18 cellular contexts compared by ENCODE assay signal in genomic region chr11:113670149-113670829, GRCh38. TPM values are rescaled to one million over a fixed set of nuclear protein-coding genes. Genes with fewer than 3 reads are reported as not detected.
DNase-seq lines count a peak whose midpoint lies in the region; ATAC-seq, FAIRE-seq and TF ChIP-seq lines count a peak whose summit lies in the region.
"Had no signal": no experiment of that assay in that cellular context is flagged by ENCODE, and none has a peak within 500 bp of the region (broad histone marks: within the 10 kb centered on the region; RNA-seq: fewer than 3 reads in every experiment).

No MANE protein-coding gene starts in this region.

- peaks cover 16% of the 10 kb centered on the region for H3K9me3 Mint-ChIP-seq in stimulated activated effector memory CD8-positive, alpha-beta T cell treated with anti-CD3 and anti-CD28 coated beads, Interleukin-12 subunit alpha, Interleukin-12 subunit beta, amount 100 ng/mL, for 72 hours

- H3K79me2 ChIP-seq in HepG2 (ENCODE audit: insufficient read depth, low read length): no peaks in the 10 kb centered on the region
- H3K79me2 ChIP-seq in GM12878 (ENCODE audit: control insufficient read depth, insufficient read depth, low read length): no peaks in the 10 kb centered on the region
- H3K79me2 ChIP-seq in mesendoderm (ENCODE audit: control insufficient read depth, insufficient read depth, low read length): no peaks in the 10 kb centered on the region

- H3K23ac ChIP-seq in mesendoderm (ENCODE audit: low read length): no peak overlapping the region

- CTCF ChIA-PET in HepG2 (lab: Yijun Ruan, JAX; ENCODE audit: low intra/inter-chr PET ratio, low total read pairs): no interaction called here
- CTCF ChIA-PET in GM12878 (lab: Yijun Ruan, JAX): no interaction called here

- H3K4me2 ChIP-seq in HepG2 (ENCODE audit: low read depth, low read length) (no peak overlapping the region), GM12878 (ENCODE audit: control insufficient read depth, insufficient read depth) (no peak overlapping the region), mesendoderm (ENCODE audit: low read length) (no peak overlapping the region)

- no peak for TF ChIP-seq EP300 in HepG2 (IDR thresholded peaks at IDR 0.05; ENCODE audit: low read depth in 2 of 2, low read length in 2 of 2)
- no peak for TF ChIP-seq EP300 in HepG2 (CRISPR knock-in tag; IDR thresholded peaks at IDR 0.05; ENCODE audit: borderline replicate concordance)
- TF ChIP-seq EP300 in GM12878 (IDR thresholded peaks at IDR 0.05; ENCODE audit: borderline replicate concordance in 1 of 2, control insufficient read depth in 1 of 2, low read depth in 2 of 2, low read length in 2 of 2): no peak
- no peak for TF ChIP-seq EP300 in esophagus muscularis mucosa (IDR thresholded peaks at IDR 0.05)

- no peak overlapping the region for H2BK15ac ChIP-seq in mesendoderm (replicated peaks; ENCODE audit: low read depth)

- no peak overlapping the region for H3K4me3 Mint-ChIP-seq in stimulated activated effector memory CD8-positive, alpha-beta T cell treated with anti-CD3 and anti-CD28 coated beads, Interleukin-12 subunit alpha, Interleukin-12 subunit beta, amount 100 ng/mL, for 72 hours
- H3K4me3 Mint-ChIP-seq: CD8-positive, alpha-beta T cell had no signal

- H3K9ac ChIP-seq in HepG2 (ENCODE audit: insufficient read depth, low read depth, low read length) (no peak overlapping the region), GM12878 (ENCODE audit: control insufficient read depth, insufficient read depth, low read length) (no peak overlapping the region), mesendoderm (ENCODE audit: low read length) (no peak overlapping the region)

- H3K27me3 ChIP-seq in HepG2 (ENCODE audit: control insufficient read depth in 1 of 2, insufficient read depth in 2 of 2, low read length in 2 of 2): no peaks in the 10 kb centered on the region
- H3K27me3 ChIP-seq in right lobe of liver: no peaks in the 10 kb centered on the region
- H3K27me3 ChIP-seq in GM12878 (replicated peaks in 1 of 2; ENCODE audit: control insufficient read depth in 2 of 2, insufficient read depth in 2 of 2, low read length in 1 of 2): no peaks in the 10 kb centered on the region
- no peaks in the 10 kb centered on the region for H3K27me3 ChIP-seq in mesendoderm (ENCODE audit: insufficient read depth, low read length, poor library complexity)
- H3K27me3 ChIP-seq in esophagus muscularis mucosa: no peaks in the 10 kb centered on the region

- BruUV-seq in HepG2 (replicated peaks; lab: Mats Ljungman, UMichigan) (no TSS peak), GM12878 (replicated peaks; lab: Mats Ljungman, UMichigan) (no TSS peak)

- intact Hi-C loops in HepG2 (cut with micrococcal nuclease; ENCODE audit: unreplicated experiment): no loop called here
- intact Hi-C loops in right lobe of liver (cut with DNase I): no loop called here
- intact Hi-C loops in GM12878 (cut with micrococcal nuclease; ENCODE audit: unreplicated experiment): no loop called here
- intact Hi-C loops in esophagus muscularis mucosa (cut with DNase I): no loop called here

- TF ChIP-seq POLR2A in HepG2 (IDR thresholded peaks at IDR 0.05; ENCODE audit: insufficient read depth in 1 of 2, low read depth in 2 of 2, low read length in 2 of 2) (no peak), right lobe of liver (IDR thresholded peaks at IDR 0.05) (no peak), GM12878 (IDR thresholded peaks at IDR 0.05; ENCODE audit: low read depth, low read length) (no peak), esophagus muscularis mucosa (IDR thresholded peaks at IDR 0.05; ENCODE audit: low read depth) (no peak)

- peak overlapping the region; percentile 10 for H3K56ac ChIP-seq in mesendoderm (ENCODE audit: low read length)

- ATAC-seq in HepG2 (no peak), right lobe of liver (no peak), GM12878 (peak; percentile 28)
- no peak for ATAC-seq in stimulated activated effector memory CD8-positive, alpha-beta T cell treated with anti-CD3 and anti-CD28 coated beads, Interleukin-12 subunit alpha, Interleukin-12 subunit beta, amount 100 ng/mL, for 72 hours
- ATAC-seq: CD8-positive, alpha-beta T cell; HCT116 had no signal

- H3K36me3 Mint-ChIP-seq in stimulated activated effector memory CD8-positive, alpha-beta T cell treated with anti-CD3 and anti-CD28 coated beads, Interleukin-12 subunit alpha, Interleukin-12 subunit beta, amount 100 ng/mL, for 72 hours: no peaks in the 10 kb centered on the region
- H3K36me3 Mint-ChIP-seq: CD8-positive, alpha-beta T cell had no signal

- H3K27ac ChIP-seq in HepG2 (ENCODE audit: extremely low read length, insufficient read depth, low read length): no peak overlapping the region
- H3K27ac ChIP-seq in right lobe of liver: no peak overlapping the region
- no peak overlapping the region for H3K27ac ChIP-seq in GM12878 (ENCODE audit: control insufficient read depth, insufficient read depth)
- H3K27ac ChIP-seq in mesendoderm (ENCODE audit: low read depth, low read length): no peak overlapping the region
- H3K27ac ChIP-seq in esophagus muscularis mucosa (replicated peaks in 1 of 4): no peak overlapping the region
- H3K27ac ChIP-seq: 22Rv1 had no signal

- H3K4me1 ChIP-seq in HepG2 (ENCODE audit: insufficient read depth, low read length) (peaks cover 44% of the 10 kb centered on the region), right lobe of liver (no peaks in the 10 kb centered on the region), GM12878 (ENCODE audit: control insufficient read depth, insufficient read depth, low read length) (no peaks in the 10 kb centered on the region), mesendoderm (ENCODE audit: control insufficient read depth, low read depth, low read length) (peaks cover 5% of the 10 kb centered on the region), esophagus muscularis mucosa (no peaks in the 10 kb centered on the region)

- H4K8ac ChIP-seq in mesendoderm (ENCODE audit: low read depth, low read length): no peak overlapping the region

- H2AFZ ChIP-seq in HepG2 (ENCODE audit: low read length): no peak overlapping the region
- H2AFZ ChIP-seq in GM12878 (ENCODE audit: control insufficient read depth, low read depth, low read length): no peak overlapping the region

- no peak overlapping the region for H3K4me3 ChIP-seq in HepG2 (replicated peaks in 1 of 3; ENCODE audit: insufficient read depth in 1 of 3, low read depth in 2 of 3, low read length in 3 of 3)
- H3K4me3 ChIP-seq in right lobe of liver: no peak overlapping the region
- H3K4me3 ChIP-seq in GM12878: no peak overlapping the region
- H3K4me3 ChIP-seq in mesendoderm (ENCODE audit: low read length): no peak overlapping the region
- H3K4me3 ChIP-seq in esophagus muscularis mucosa: no peak overlapping the region

- H3K79me1 ChIP-seq in mesendoderm (ENCODE audit: low read length): no peaks in the 10 kb centered on the region

- peaks cover 10% of the 10 kb centered on the region for H3K4me1 Mint-ChIP-seq in stimulated activated effector memory CD8-positive, alpha-beta T cell treated with anti-CD3 and anti-CD28 coated beads, Interleukin-12 subunit alpha, Interleukin-12 subunit beta, amount 100 ng/mL, for 72 hours

- POLR2A ChIA-PET in HepG2 (lab: Yijun Ruan, JAX) (no interaction called here), GM12878 (lab: Charles Lee) (no interaction called here)

- no peak overlapping the region for H2AK5ac ChIP-seq in mesendoderm (ENCODE audit: low read length)

- FAIRE-seq in HepG2 (lab: Jason Lieb, UNC) (no peak), GM12878 (lab: Jason Lieb, UNC) (no peak)
- FAIRE-seq: RCC 7860 had no signal

- H4K5ac ChIP-seq in mesendoderm (ENCODE audit: low read length): no peak overlapping the region

- H2BK5ac ChIP-seq in mesendoderm (ENCODE audit: low read length): no peak overlapping the region

- in situ Hi-C loops in HepG2 (cut with HindIII; ENCODE audit: extremely low pct_ligation_motif_present, low pct_unique_long_range_greater_than_20kb) (no loop called here), GM12878 (cut with MboI) (no loop called here)

- H2BK120ac ChIP-seq in mesendoderm (ENCODE audit: low read depth, low read length): no peak overlapping the region

- H3K9me3 ChIP-seq in HepG2 (ENCODE audit: low read length) (no peaks in the 10 kb centered on the region), right lobe of liver (no peaks in the 10 kb centered on the region), GM12878 (replicated peaks; ENCODE audit: control insufficient read depth, insufficient read depth, low read length) (no peaks in the 10 kb centered on the region; the same call in 2 of the 3 replicates), esophagus muscularis mucosa (peaks cover 0 to 19% (median 12%) of the 10 kb centered on the region in 4 donors)

- H3K27ac Mint-ChIP-seq in stimulated activated effector memory CD8-positive, alpha-beta T cell treated with anti-CD3 and anti-CD28 coated beads, Interleukin-12 subunit alpha, Interleukin-12 subunit beta, amount 100 ng/mL, for 72 hours: no peak overlapping the region
- H3K27ac Mint-ChIP-seq: CD8-positive, alpha-beta T cell had no signal

- no peak overlapping the region for H3K4ac ChIP-seq in mesendoderm (ENCODE audit: low read depth, low read length)

- no peak for DNase-seq in HepG2 (ENCODE audit: low spot score)
- no peak for DNase-seq in right lobe of liver
- DNase-seq in GM12878 (ENCODE audit: low read depth, low spot score): no peak
- no peak for DNase-seq in mesendoderm
- no peak for DNase-seq in esophagus muscularis mucosa (ENCODE audit: extremely low spot score)
- DNase-seq in T-helper 2 cell: no peak
- DNase-seq in stimulated activated effector memory CD8-positive, alpha-beta T cell treated with anti-CD3 and anti-CD28 coated beads, Interleukin-12 subunit alpha, Interleukin-12 subunit beta, amount 100 ng/mL, for 72 hours (ENCODE audit: low spot score in 2 of 2): no peak
- DNase-seq in activated CD8-positive, alpha-beta memory T cell treated with anti-CD3 and anti-CD28 coated beads, Interleukin-2, amount 50 U/mL, for 4 hours: no peak
- DNase-seq: CD8-positive, alpha-beta T cell; Karpas-422; NCI-H187 treated with DMSO at 0.1 percent for 48 hours; NCI-H2171; NCI-H446 treated with DMSO at 0.1 percent for 48 hours; NCI-H774; SHP77 had no signal

- no peak overlapping the region for H3K18ac ChIP-seq in mesendoderm (ENCODE audit: low read length)

- no peaks in the 10 kb centered on the region for H3K36me3 ChIP-seq in HepG2 (replicated peaks in 1 of 2; ENCODE audit: control insufficient read depth in 1 of 2, insufficient read depth in 2 of 2, low read length in 2 of 2)
- no peaks in the 10 kb centered on the region for H3K36me3 ChIP-seq in right lobe of liver
- H3K36me3 ChIP-seq in GM12878 (ENCODE audit: control insufficient read depth in 2 of 2, insufficient read depth in 2 of 2, low read length in 1 of 2): no peaks in the 10 kb centered on the region
- H3K36me3 ChIP-seq in mesendoderm (ENCODE audit: control insufficient read depth, insufficient read depth, low read length): no peaks in the 10 kb centered on the region
- H3K36me3 ChIP-seq in esophagus muscularis mucosa: no peaks in the 10 kb centered on the region

- TF ChIP-seq RAD21 in HepG2 (CRISPR knock-in tag; IDR thresholded peaks at IDR 0.05): no peak
- no peak for TF ChIP-seq RAD21 in GM12878 (IDR thresholded peaks at IDR 0.05; ENCODE audit: insufficient read depth, low read depth, low read length)

- RAD21 ChIA-PET in GM12878 (lab: Charles Lee; ENCODE audit: unreplicated experiment): interaction anchor here (0.6 kb wide), 1 partner anchor 71 kb away, joined by 3 read pairs; no protein-coding TSS in a partner anchor

- H4K20me1 ChIP-seq in HepG2 (ENCODE audit: insufficient read depth, low read length) (no peaks in the 10 kb centered on the region), GM12878 (ENCODE audit: control insufficient read depth, insufficient read depth) (no peaks in the 10 kb centered on the region)

- TF ChIP-seq CTCF in HepG2 (CRISPR knock-in tag; IDR thresholded peaks at IDR 0.05) (no peak), right lobe of liver (IDR thresholded peaks at IDR 0.05) (no peak), GM12878 (IDR thresholded peaks at IDR 0.05 in 2 of 3, conservative IDR thresholded peaks at IDR 0.05 in 1 of 3; ENCODE audit: control insufficient read depth in 2 of 3, extremely low read depth in 1 of 3, insufficient read depth in 1 of 3, low read depth in 3 of 3, low read length in 3 of 3) (no peak), esophagus muscularis mucosa (IDR thresholded peaks at IDR 0.05) (no peak)

- SMC1A ChIA-PET in GM12878 (lab: Charles Lee; ENCODE audit: uncharacterized antibody, unreplicated experiment): no interaction called here

RNA-seq across cellular contexts. Expression of gene TMPRSS5, which starts 35.8 kb away (rescaled TPM):
- total RNA-seq in HepG2 (2016; rRNA removed; fragmentation: Illumina TruSeq; extraction: Trizol) (0.40 TPM in 1 of 2 replicates, not detected in the other), right lobe of liver (under 1 TPM in 4 of 6 experiments, not detected in 2; 0.12 to 0.75 (median 0.43) TPM), GM12878 (2014; rRNA removed) (0.27 and 0.85 TPM in 2 replicates), GM12878 (2014; rRNA removed; fragmentation: Illumina TruSeq; extraction: Trizol) (0.14 and 0.36 TPM in 2 replicates), GM12878 (2021) (0.33 and 0.37 TPM in 2 replicates), esophagus muscularis mucosa (under 1 TPM; 0.26 to 0.83 (median 0.37) TPM)
- not detected in 2 replicates for total RNA-seq in HepG2 (2016; cell fraction: cytosol; rRNA removed; fragmentation: Illumina TruSeq; extraction: Trizol; ENCODE audit: low read depth)
- 0.12 and 0.37 TPM in 2 replicates for total RNA-seq in HepG2 (2016; cell fraction: insoluble cytoplasmic fraction; rRNA removed; fragmentation: Illumina TruSeq; extraction: Trizol)
- 0.07 and 0.09 TPM in 2 replicates for total RNA-seq in HepG2 (2016; cell fraction: membrane; rRNA removed; fragmentation: Illumina TruSeq; extraction: Trizol)
- 0.85 and 0.96 TPM in 2 replicates for total RNA-seq in HepG2 (2016; cell fraction: nucleus; rRNA removed; fragmentation: Illumina TruSeq; extraction: Trizol)
- polyA plus RNA-seq in HepG2 (2011; rRNA removed) (0.65 and 0.96 TPM in 2 replicates), GM12878 (2011; rRNA removed) (0.09 and 0.18 TPM in 2 replicates), GM12878 (2014; fragmentation: Illumina TruSeq; extraction: Trizol) (0.34 TPM in 1 of 2 replicates, not detected in the other), GM12878 (2014; fragmentation: Nextera tagmentation; extraction: Ambion mirVana) (under 1 TPM in 1 of 2 experiments, not detected in 1; 0.05 TPM), GM12878 (2014; rRNA removed) (0.41 and 0.83 TPM in 2 replicates), GM12878 (2016; fragmentation: Nextera tagmentation; extraction: Ambion mirVana) (under 1 TPM in 1 of 2 experiments, not detected in 1; 0.27 TPM)
- polyA plus RNA-seq in HepG2 (2011; cell fraction: cytosol; rRNA removed): 0.29 and 0.34 TPM in 2 replicates
- polyA plus RNA-seq in HepG2 (2011; cell fraction: nucleus; rRNA removed): 3.2 and 5.2 TPM in 2 replicates
- 0.29 and 0.43 TPM in 2 replicates for polyA plus RNA-seq in HepG2 (2012)
- not detected in 2 replicates for polyA plus RNA-seq in HepG2 (2016; cell fraction: cytosol; fragmentation: Illumina TruSeq; extraction: Trizol; ENCODE audit: low read depth)
- polyA plus RNA-seq in HepG2 (2016; cell fraction: insoluble cytoplasmic fraction; fragmentation: Illumina TruSeq; extraction: Trizol; ENCODE audit: low read depth): not detected in 2 replicates
- not detected in 2 replicates for polyA plus RNA-seq in HepG2 (2016; cell fraction: membrane; fragmentation: Illumina TruSeq; extraction: Trizol; ENCODE audit: low read depth)
- 1.5 and 3.5 TPM in 2 replicates for polyA plus RNA-seq in HepG2 (2016; cell fraction: nucleus; fragmentation: Illumina TruSeq; extraction: Trizol; ENCODE audit: insufficient read depth, low read depth)
- polyA minus RNA-seq in HepG2 (2011; rRNA and poly(A)+ RNA removed; ENCODE audit: low replicate concordance): 0.49 and 0.68 TPM in 2 replicates
- polyA minus RNA-seq in HepG2 (2011; cell fraction: cytosol; rRNA and poly(A)+ RNA removed): not detected in 2 replicates
- 1.3 and 1.7 TPM in 2 replicates for polyA minus RNA-seq in HepG2 (2011; cell fraction: nucleus; rRNA and poly(A)+ RNA removed)
- total RNA-seq in GM12878 (2013; cell fraction: nucleolus; rRNA removed): 0.50 and 0.54 TPM in 2 replicates
- polyA plus RNA-seq in GM12878 (2011; ENCODE audit: low read depth): 0.24 TPM
- 0.28 and 0.33 TPM in 2 replicates for polyA plus RNA-seq in GM12878 (2011; cell fraction: cytosol; rRNA removed)
- polyA plus RNA-seq in GM12878 (2011; cell fraction: nucleus; rRNA removed): 2.1 and 3.0 TPM in 2 replicates
- 0.22 and 0.27 TPM in 2 replicates for polyA plus RNA-seq in GM12878 (2012)
- 0.31 TPM in 1 of 2 replicates, not detected in the other for polyA minus RNA-seq in GM12878 (2011; rRNA and poly(A)+ RNA removed)
- not detected in 2 replicates for polyA minus RNA-seq in GM12878 (2011; cell fraction: cytosol; rRNA and poly(A)+ RNA removed)
- polyA minus RNA-seq in GM12878 (2011; cell fraction: nucleus; rRNA and poly(A)+ RNA removed): 0.60 and 1.1 TPM in 2 replicates
- polyA plus RNA-seq in mesendoderm (2013, experiment 1 of 2): 0.27 TPM
- 0.10 TPM for polyA plus RNA-seq in mesendoderm (2013, experiment 2 of 2)
